Comparison of ENCODE assay signal across 11 cellular contexts in the genomic region with DNA sequence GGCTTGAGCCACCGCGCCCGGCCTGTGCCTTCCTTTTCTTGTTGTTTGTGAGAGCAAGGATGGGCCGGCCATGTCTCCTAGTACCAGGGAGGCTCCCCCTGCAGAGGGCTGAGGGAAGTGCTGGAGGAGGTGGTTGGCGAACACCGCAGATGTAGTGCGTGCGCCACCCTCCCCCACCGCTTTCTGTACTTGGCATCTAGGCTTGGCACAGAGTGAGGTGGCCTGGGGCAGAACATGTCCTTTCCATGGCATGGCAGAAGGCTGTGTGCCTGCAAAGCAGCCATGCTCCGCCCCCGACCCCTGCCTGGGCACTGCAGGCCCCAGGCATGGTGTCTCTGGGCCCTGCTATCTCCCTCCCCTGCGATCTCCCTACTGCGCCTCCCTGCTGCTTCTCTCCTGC. TPM values are rescaled to one million over a fixed set of nuclear protein-coding genes. Genes with fewer than 3 reads are reported as not detected.
DNase-seq lines count a peak whose midpoint lies in the region; ATAC-seq and TF ChIP-seq lines count a peak whose summit lies in the region.
"Had no signal": no experiment of that assay in that cellular context is flagged by ENCODE, and none has a peak within 500 bp of the region (broad histone marks: within the 10 kb centered on the region; RNA-seq: fewer than 3 reads in every experiment).

No MANE protein-coding gene starts in this region.

- intact Hi-C loops in adrenal gland (cut with DNase I), result no loop called here

- POLR2A ChIA-PET in HEK293 (lab: Yijun Ruan, JAX), result no interaction called here

- 44 to 73% (median 63%) methylated on average over 8 to 13 of the region's 13 CpGs for WGBS in adrenal gland, 4 donors

- H3K36me3 ChIP-seq in HEK293 (ENCODE audit: control insufficient read depth in 2 of 2, insufficient read depth in 1 of 2, low read length in 2 of 2) (no peaks in the 10 kb centered on the region), adrenal gland (replicated peaks in 1 of 2) (no peaks in the 10 kb centered on the region)
- H3K36me3 ChIP-seq: gastrocnemius medialis, vagina had no signal

- H3K4me3 ChIP-seq in HEK293 (ENCODE audit: low read depth, low read length) (no peak overlapping the region), adrenal gland (no peak overlapping the region)
- H3K4me3 ChIP-seq: gastrocnemius medialis, vagina had no signal

- no peak for TF ChIP-seq POLR2A in adrenal gland (IDR thresholded peaks at IDR 0.05)

- H3K27ac ChIP-seq in HEK293 (ENCODE audit: extremely low read depth, low read depth, low read length), result no peak overlapping the region
- H3K27ac ChIP-seq in adrenal gland, result peak overlapping the region in 3 of 5 donors; percentile 25 to 99 (median 95)
- H3K27ac ChIP-seq: gastrocnemius medialis, vagina had no signal

- peak; percentile 5 for TF ChIP-seq CTCF in AG09319 (IDR thresholded peaks at IDR 0.05; ENCODE audit: low read depth, low read length)
- TF ChIP-seq CTCF in HEK293 (tag by site-specific recombination; IDR thresholded peaks at IDR 0.05), result 0 out of 2 replicates have a peak, but pooled peaks have one; percentile 32
- peak; percentile 4 to 69 (median 40) for TF ChIP-seq CTCF in adrenal gland (IDR thresholded peaks at IDR 0.05)

- ATAC-seq in GM21723 (IDR thresholded peaks at IDR 0.05; ENCODE audit: unreplicated experiment) (no peak), GM19467 (IDR thresholded peaks at IDR 0.05; ENCODE audit: unreplicated experiment) (no peak), HG03025 (IDR thresholded peaks at IDR 0.05; ENCODE audit: low FRiP score, unreplicated experiment) (no peak)
- ATAC-seq: gastrocnemius medialis had no signal

- DNase-seq in AG09319 (ENCODE audit: extremely low read depth, low read depth) (no peak), adrenal gland (peak in 6 of 7 donors; percentile 59 to 93 (median 86)), islet precursor cell (peak; percentile 80), COR-L47 (lab: John Stamatoyannopoulos, UW) (no peak)
- DNase-seq: gastrocnemius medialis; NK-92 treated with Interleukin-12 subunit alpha and Interleukin-12 subunit beta, amount 100 ng/mL, for 24 hours had no signal

- H3K27me3 ChIP-seq in adrenal gland, result no peaks in the 10 kb centered on the region
- H3K27me3 ChIP-seq: vagina had no signal

- H3K4me1 ChIP-seq in HEK293 (ENCODE audit: control insufficient read depth, insufficient read depth, low read length) (no peaks in the 10 kb centered on the region), adrenal gland (replicated peaks in 1 of 2) (peaks cover 39 to 65% of the 10 kb centered on the region in 2 donors)
- H3K4me1 ChIP-seq: gastrocnemius medialis had no signal

- CTCF ChIA-PET in HEK293 (lab: Yijun Ruan, JAX), result interaction anchor here (0.7 to 2.7 kb wide), 5 partner anchors 9 to 1646 kb away, joined by 3 to 9 read pairs (median 4); no protein-coding TSS in a partner anchor

- H3K9me3 ChIP-seq in HEK293 (ENCODE audit: control insufficient read depth, insufficient read depth, low read depth, low read length) (no peaks in the 10 kb centered on the region), adrenal gland (replicated peaks in 1 of 3) (no peaks in the 10 kb centered on the region)
- H3K9me3 ChIP-seq: gastrocnemius medialis, vagina had no signal

TF ChIP-seq in HEK293, 187 proteins besides CTCF, POLR2A, EP300 and RAD21 (continues in another document):
- TF ChIP-seq ZIC2 (tag by site-specific recombination; IDR thresholded peaks at IDR 0.05) (peak; percentile 82), ZNF529 (tag by site-specific recombination; IDR thresholded peaks at IDR 0.05; ENCODE audit: insufficient replicate concordance) (no peak), ZSCAN16 (tag by site-specific recombination; IDR thresholded peaks at IDR 0.05) (0 out of 2 replicates have a peak, but pooled peaks have one; percentile 37), BCL11B (tag by site-specific recombination; IDR thresholded peaks at IDR 0.05; ENCODE audit: low read depth) (no peak), TSHZ1 (tag by site-specific recombination; IDR thresholded peaks at IDR 0.05; ENCODE audit: borderline replicate concordance) (no peak), ZNF843 (tag by site-specific recombination; IDR thresholded peaks at IDR 0.05) (no peak), SCRT1 (tag by site-specific recombination; IDR thresholded peaks at IDR 0.05; ENCODE audit: borderline replicate concordance) (no peak), ZNF558 (tag by site-specific recombination; IDR thresholded peaks at IDR 0.05) (no peak), ZNF518A (tag by site-specific recombination; conservative IDR thresholded peaks at IDR 0.05; ENCODE audit: low read depth) (no peak), ZNF488 (tag by site-specific recombination; IDR thresholded peaks at IDR 0.05) (no peak)

RNA-seq across cellular contexts. Expression of gene ALPL, which starts 30.7 kb away (rescaled TPM):
- total RNA-seq in adrenal gland, result 100 to 1,000 TPM in 2 of 8 donors, 10 to 100 TPM in 6; 21.9 to 752 (median 62.9) TPM
- 100 to 1,000 TPM in 2 of 3 donors, 10 to 100 TPM in 1; 74.7 to 338 (median 147) TPM for polyA plus RNA-seq in adrenal gland

Comparison
In these comparisons a context has a peak if more than half of its experiments do, and no peak if none do; other contexts are left out.
1. DNase-seq: peak in adrenal gland (6 of 7) and islet precursor cell (single experiment); none in AG09319 (single experiment) and COR-L47 (single experiment).
2. Peak in every context shown above with its lines, with median percentiles within 50 percentile points of each other: CTCF ChIP-seq.